8 cellular contexts compared by ENCODE assay signal in genomic region chr19:10379880-10380310, GRCh38. TPM values are rescaled to one million over a fixed set of nuclear protein-coding genes. Genes with fewer than 3 reads are reported as not detected.
DNase-seq lines count a peak whose midpoint lies in the region; ATAC-seq and TF ChIP-seq lines count a peak whose summit lies in the region.

No MANE protein-coding gene starts in this region.

- intact Hi-C loops in head of caudate nucleus (cut with DNase I) = loop anchor here (10.0 kb wide), 1 partner anchor 45 kb away; the partner anchor contains the start of genes ICAM3 and RAVER1

- peaks cover 12% of the 10 kb centered on the region for H3K36me3 ChIP-seq in skeletal muscle satellite cell (ENCODE audit: insufficient read depth, low read length)

- H3K9ac ChIP-seq in skeletal muscle satellite cell (ENCODE audit: low read depth, low read length) = peak overlapping the region; percentile 89

- H3K27me3 ChIP-seq in skeletal muscle satellite cell (ENCODE audit: control insufficient read depth, insufficient read depth, low read length) = no peaks in the 10 kb centered on the region

- H3K9me3 ChIP-seq in skeletal muscle satellite cell (replicated peaks; ENCODE audit: low read length) = no peaks in the 10 kb centered on the region

- H3K4me2 ChIP-seq in skeletal muscle satellite cell (ENCODE audit: low read length) = peak overlapping the region; percentile 92

- ATAC-seq in GM21619 (IDR thresholded peaks at IDR 0.05; ENCODE audit: unreplicated experiment) (peak; percentile 7), SK-N-SH treated with all-trans-retinoic acid at 6 μM for 48 hours (peak; percentile 1; the same call in 1 of the 3 replicates), HG02642 (IDR thresholded peaks at IDR 0.05; ENCODE audit: poor library complexity, unreplicated experiment) (no peak)

- peak overlapping the region; percentile 90 for H3K4me3 ChIP-seq in skeletal muscle satellite cell (ENCODE audit: low read length)

- DNase-seq in foreskin melanocyte (peak; percentile 28), DMS153 treated with DMSO at 0.1 percent for 48 hours (lab: John Stamatoyannopoulos, UW; ENCODE audit: unreplicated experiment) (no peak), head of caudate nucleus (no peak), NCI-H187 (lab: John Stamatoyannopoulos, UW) (no peak)

- peaks cover 10% of the 10 kb centered on the region for H3K4me1 ChIP-seq in skeletal muscle satellite cell (ENCODE audit: control insufficient read depth, insufficient read depth, low read length)

TF ChIP-seq in SK-N-SH treated with all-trans-retinoic acid at 6 μM for 48 hours, 23 proteins besides CTCF, POLR2A, EP300 and RAD21:
- TF ChIP-seq TOX (CRISPR knock-in tag; IDR thresholded peaks at IDR 0.05; ENCODE audit: borderline replicate concordance) = no peak
- no peak for TF ChIP-seq OSR1 (CRISPR knock-in tag; IDR thresholded peaks at IDR 0.05)

RNA-seq across cellular contexts. Expression of gene TYK2, which starts 0.5 kb away (rescaled TPM):
- 65.9 and 74.0 TPM in 2 replicates for total RNA-seq in skeletal muscle satellite cell (2012; rRNA removed)

RNA-seq across cellular contexts. Expression of gene CDC37, which starts 23.4 kb away (rescaled TPM):
- total RNA-seq in skeletal muscle satellite cell (2012; rRNA removed) = 210 and 249 TPM in 2 replicates

RNA-seq across cellular contexts. Expression of gene PDE4A, which starts 40.4 kb away (rescaled TPM):
- 3.5 and 5.6 TPM in 2 replicates for total RNA-seq in skeletal muscle satellite cell (2012; rRNA removed)

RNA-seq across cellular contexts. Expression of gene ICAM3, which starts 40.5 kb away (rescaled TPM):
- 11.6 and 12.7 TPM in 2 replicates for total RNA-seq in skeletal muscle satellite cell (2012; rRNA removed)

RNA-seq across cellular contexts. Expression of gene RAVER1, which starts 46.6 kb away (rescaled TPM):
- 10.4 and 12.0 TPM in 2 replicates for total RNA-seq in skeletal muscle satellite cell (2012; rRNA removed)
